In genomic region chr2:225889452-225889851, GRCh38 we compare ENCODE assay signal across 1 cellular context.
TF ChIP-seq lines count a peak whose summit lies in the region.

No MANE protein-coding gene starts in this region.

TF ChIP-seq in HepG2, 621 proteins besides CTCF, POLR2A, EP300 and RAD21 (continued from another document):
- no peak for TF ChIP-seq KIAA2018 (CRISPR knock-in tag; IDR thresholded peaks at IDR 0.05; ENCODE audit: borderline replicate concordance)
- no peak for TF ChIP-seq ZKSCAN1 (IDR thresholded peaks at IDR 0.05; ENCODE audit: low read length)
- no peak for TF ChIP-seq NR1H2 (CRISPR knock-in tag; IDR thresholded peaks at IDR 0.05; ENCODE audit: borderline replicate concordance, low read depth)
- no peak for TF ChIP-seq ZNF558 (CRISPR knock-in tag; IDR thresholded peaks at IDR 0.05; ENCODE audit: borderline replicate concordance)
- peak; percentile 11; the same call in 1 of the 2 replicates for TF ChIP-seq ATF7 (IDR thresholded peaks at IDR 0.05)
- TF ChIP-seq ATF7 (CRISPR knock-in tag; IDR thresholded peaks at IDR 0.05) = no peak
- no peak for TF ChIP-seq ZKSCAN5 (CRISPR knock-in tag; IDR thresholded peaks at IDR 0.05)
- TF ChIP-seq GATAD2A (CRISPR knock-in tag; IDR thresholded peaks at IDR 0.05) = peak; percentile 77
- TF ChIP-seq CREB3 (CRISPR knock-in tag; IDR thresholded peaks at IDR 0.05) = no peak
- no peak for TF ChIP-seq ZFY (CRISPR knock-in tag; IDR thresholded peaks at IDR 0.05)
- TF ChIP-seq SALL2 (CRISPR knock-in tag; IDR thresholded peaks at IDR 0.05) = no peak
- no peak for TF ChIP-seq ZC3H13 (CRISPR knock-in tag; IDR thresholded peaks at IDR 0.05)
- TF ChIP-seq ZNF407 (CRISPR knock-in tag; IDR thresholded peaks at IDR 0.05; ENCODE audit: not compliant biosample characterization) = no peak
- TF ChIP-seq TEF (CRISPR knock-in tag; IDR thresholded peaks at IDR 0.05) = peak; percentile 89; the same call in 1 of the 2 replicates
- TF ChIP-seq CREBL2 (CRISPR knock-in tag; IDR thresholded peaks at IDR 0.05; ENCODE audit: borderline replicate concordance) = no peak
- TF ChIP-seq NCOA2 (CRISPR knock-in tag; IDR thresholded peaks at IDR 0.05) = peak; percentile 31; the same call in 1 of the 2 replicates
- no peak for TF ChIP-seq ZNF282 (IDR thresholded peaks at IDR 0.05; ENCODE audit: partially characterized antibody)
- no peak for TF ChIP-seq HDAC2 (CRISPR knock-in tag; IDR thresholded peaks at IDR 0.05)
- TF ChIP-seq SMC3 (IDR thresholded peaks at IDR 0.05; ENCODE audit: low read length) = peak; percentile 90
- TF ChIP-seq ZSCAN9 (CRISPR knock-in tag; IDR thresholded peaks at IDR 0.05; ENCODE audit: borderline replicate concordance) = no peak
- no peak for TF ChIP-seq ETV5 (CRISPR knock-in tag; IDR thresholded peaks at IDR 0.05; ENCODE audit: borderline replicate concordance)
- TF ChIP-seq SRSF1 (optimal IDR thresholded peaks at IDR 0.05; ENCODE audit: low read depth, low read length) = no peak
- TF ChIP-seq ZNF619 (CRISPR knock-in tag; IDR thresholded peaks at IDR 0.05) = no peak
- no peak for TF ChIP-seq ZNF20 (CRISPR knock-in tag; IDR thresholded peaks at IDR 0.05)
- TF ChIP-seq ZNF354B (CRISPR knock-in tag; IDR thresholded peaks at IDR 0.05) = no peak
- TF ChIP-seq STAG1 (CRISPR knock-in tag; IDR thresholded peaks at IDR 0.05) = peak; percentile 93
- TF ChIP-seq ARID4A (CRISPR knock-in tag; IDR thresholded peaks at IDR 0.05; ENCODE audit: borderline replicate concordance) = no peak
- TF ChIP-seq ATF3 (CRISPR knock-in tag; IDR thresholded peaks at IDR 0.05) = peak; percentile 65
